Comparison of ENCODE assay signal across 11 cellular contexts in the genomic region with DNA sequence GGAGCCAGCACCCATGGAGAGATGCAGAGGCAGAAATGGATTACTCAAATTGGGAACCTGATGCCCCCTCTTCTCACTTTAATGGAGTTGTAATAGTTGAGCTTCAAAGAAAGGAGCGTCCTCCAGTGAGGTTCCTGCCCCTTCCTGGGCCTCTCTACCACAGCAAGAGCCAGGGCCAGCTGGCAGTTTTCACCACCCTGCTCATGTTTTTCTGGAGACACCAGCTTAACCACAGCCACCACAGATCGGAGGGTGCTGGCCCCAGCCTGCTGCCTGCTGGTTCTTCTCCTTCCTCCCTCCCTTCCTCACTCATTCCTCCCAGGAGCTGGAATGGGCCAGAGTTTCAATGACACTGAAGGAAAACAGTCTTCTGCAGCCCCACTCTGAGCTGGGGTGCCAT. TPM values are rescaled to one million over a fixed set of nuclear protein-coding genes. Genes with fewer than 3 reads are reported as not detected.
DNase-seq lines count a peak whose midpoint lies in the region; ATAC-seq and TF ChIP-seq lines count a peak whose summit lies in the region.
"Had no signal": no experiment of that assay in that cellular context is flagged by ENCODE, and none has a peak within 500 bp of the region (broad histone marks: within the 10 kb centered on the region; RNA-seq: fewer than 3 reads in every experiment).

No MANE protein-coding gene starts in this region.

- WGBS in right cardiac atrium, result 72% methylated on average over 2 of the region's 2 CpGs

- peak overlapping the region; percentile 31 for H3K4me3 Mint-ChIP-seq in endothelial cell (ENCODE audit: unreplicated experiment)

- H3K27ac Mint-ChIP-seq in endothelial cell (ENCODE audit: unreplicated experiment), result no peak overlapping the region

- intact Hi-C loops in right cardiac atrium (cut with DNase I), result no loop called here
- intact Hi-C loops in cardiac septum (cut with DNase I), result loop anchor here (10.0 kb wide), 1 partner anchor 77 kb away; no protein-coding TSS in a partner anchor
- intact Hi-C loops in tibial artery (cut with DNase I; ENCODE audit: low total_unique reads), result no loop called here

- H3K36me3 ChIP-seq in tibial artery, result no peaks in the 10 kb centered on the region

- peaks cover 95% of the 10 kb centered on the region for H3K36me3 Mint-ChIP-seq in endothelial cell (ENCODE audit: low read depth, unreplicated experiment)

- peaks cover 27% of the 10 kb centered on the region for H3K27me3 Mint-ChIP-seq in endothelial cell (ENCODE audit: unreplicated experiment)

- TF ChIP-seq CTCF in endothelial cell (IDR thresholded peaks at IDR 0.05; ENCODE audit: unreplicated experiment), result no peak
- no peak for TF ChIP-seq CTCF in tibial artery (IDR thresholded peaks at IDR 0.05)

- H3K27ac ChIP-seq in right cardiac atrium (ENCODE audit: low read length) (no peak overlapping the region), tibial artery (peak overlapping the region; percentile 64 to 94)
- H3K27ac ChIP-seq: brain microvascular endothelial cell, psoas muscle had no signal

- ATAC-seq in right cardiac atrium (no peak), GM19324 (IDR thresholded peaks at IDR 0.05; ENCODE audit: low FRiP score, unreplicated experiment) (no peak), GM18909 (IDR thresholded peaks at IDR 0.05; ENCODE audit: poor library complexity, unreplicated experiment) (no peak)

- DNase-seq in right cardiac atrium, result peak in 2 of 3 donors; percentile 56 to 64
- no peak for DNase-seq in cardiac septum (ENCODE audit: low spot score)
- DNase-seq in SW480 (ENCODE audit: low spot score), result peak; percentile 61
- DNase-seq in endothelial cell (ENCODE audit: low spot score), result no peak
- no peak for DNase-seq in tibial artery
- DNase-seq in NCI-H187 treated with DMSO at 0.1 percent for 48 hours (lab: John Stamatoyannopoulos, UW), result no peak
- DNase-seq: brain microvascular endothelial cell, NCI-H146, psoas muscle had no signal

- H3K27me3 ChIP-seq in right cardiac atrium (ENCODE audit: control insufficient read depth, insufficient read depth) (no peaks in the 10 kb centered on the region), tibial artery (no peaks in the 10 kb centered on the region)
- H3K27me3 ChIP-seq: brain microvascular endothelial cell had no signal

- H3K9me3 ChIP-seq in right cardiac atrium (ENCODE audit: control insufficient read depth, low read length), result no peaks in the 10 kb centered on the region
- no peaks in the 10 kb centered on the region for H3K9me3 ChIP-seq in tibial artery
- H3K9me3 ChIP-seq: psoas muscle had no signal

- H3K9me3 Mint-ChIP-seq in endothelial cell (ENCODE audit: unreplicated experiment), result no peaks in the 10 kb centered on the region

- H3K4me3 ChIP-seq in right cardiac atrium (ENCODE audit: low read length), result no peak overlapping the region
- H3K4me3 ChIP-seq in tibial artery, result no peak overlapping the region
- H3K4me3 ChIP-seq: psoas muscle had no signal

- peaks cover 9% of the 10 kb centered on the region for H3K4me1 ChIP-seq in right cardiac atrium (ENCODE audit: control insufficient read depth, insufficient read depth, low read length)
- peaks cover 0 to 93% (median 70%) of the 10 kb centered on the region in 4 donors for H3K4me1 ChIP-seq in tibial artery

- H3K4me1 Mint-ChIP-seq in endothelial cell (ENCODE audit: unreplicated experiment), result peaks cover 45% of the 10 kb centered on the region

RNA-seq across cellular contexts. Expression of a gene that starts 57.8 kb away (rescaled TPM):
- total RNA-seq in right cardiac atrium (10 to 100 TPM; 11.4 to 13.8 (median 11.8) TPM), cardiac septum (17.8 TPM), endothelial cell (ENCODE audit: unreplicated experiment) (20.4 TPM)
- polyA plus RNA-seq in right cardiac atrium, result 4.1 TPM

Comparison
In these comparisons a context has a peak if more than half of its experiments do, and no peak if none do; other contexts are left out.
1. DNase-seq: peak in right cardiac atrium (2 of 3) and SW480 (single experiment); none in cardiac septum (single experiment), endothelial cell (single experiment), tibial artery (0 of 2) and NCI-H187 treated with DMSO at 0.1 percent for 48 hours (single experiment).